Comparison of ENCODE assay signal across 23 cellular contexts in genomic region chr3:195566797-195567196, GRCh38. TPM values are rescaled to one million over a fixed set of nuclear protein-coding genes. Genes with fewer than 3 reads are reported as not detected.
A peak's percentile ranks its signal among the peaks of the same experiment; 100 is the strongest.
DNase-seq lines count a peak whose midpoint lies in the region; ATAC-seq and TF ChIP-seq lines count a peak whose summit lies in the region.
"Had no signal": no experiment of that assay in that cellular context is flagged by ENCODE, and none has a peak within 500 bp of the region (broad histone marks: within the 10 kb centered on the region; RNA-seq: fewer than 3 reads in every experiment).

No MANE protein-coding gene starts in this region.

- H3K9me2 ChIP-seq in SK-N-SH, result no peaks in the 10 kb centered on the region

- POLR2A ChIA-PET in SK-N-SH (lab: Yijun Ruan, JAX) (no interaction called here), RWPE1 (lab: Yijun Ruan, JAX; ENCODE audit: low non-redundant PET) (interaction anchor here (0.7 kb wide), 1 partner anchor 152 kb away, joined by 3 read pairs; no protein-coding TSS in a partner anchor)

- H3K9me3 Mint-ChIP-seq in mesothelial cell of epicardium, result no peaks in the 10 kb centered on the region
- H3K9me3 Mint-ChIP-seq: activated CD4-positive, alpha-beta memory T cell treated with anti-CD3 and anti-CD28 coated beads, Interleukin-2, amount 10 ng/mL, durations not matched to agents 7 days and 5 days; activated naive CD4-positive, alpha-beta T cell treated with anti-CD3 and anti-CD28 coated beads for 36 hours; activated T-cell treated with anti-CD3 and anti-CD28 coated beads, Interleukin-2, amount 50 U/mL, for 24 hours; endodermal cell; T-helper 2 cell treated with Interferon-gamma antibody and Interleukin-4, amounts not matched to agents 5 μg/mL and 100 μg/mL, for 36 hours had no signal

- H3K4me2 ChIP-seq in SK-N-SH, result no peak overlapping the region
- H3K4me2 ChIP-seq: hepatocyte had no signal

- no peaks in the 10 kb centered on the region for H3F3A ChIP-seq in SK-N-SH (replicated peaks; ENCODE audit: insufficient read depth)

- CTCF ChIA-PET in SK-N-SH (lab: Yijun Ruan, JAX) (interaction anchor here (0.9 to 2.0 kb wide), 4 partner anchors 8 to 348 kb away, joined by 3 to 5 read pairs (median 4); no protein-coding TSS in a partner anchor), RWPE1 (lab: Yijun Ruan, JAX) (no interaction called here)

- H3K27me3 Mint-ChIP-seq in mesothelial cell of epicardium (ENCODE audit: low read depth), result no peaks in the 10 kb centered on the region
- H3K27me3 Mint-ChIP-seq: activated T-cell treated with anti-CD3 and anti-CD28 coated beads, Interleukin-2, amount 50 U/mL, for 24 hours had no signal

- H3K36me3 Mint-ChIP-seq in mesothelial cell of epicardium, result no peaks in the 10 kb centered on the region

- no peaks in the 10 kb centered on the region for H3K79me2 ChIP-seq in SK-N-SH (ENCODE audit: insufficient read depth)
- H3K79me2 ChIP-seq: hepatocyte had no signal

- WGBS in SK-N-SH (ENCODE audit: low lambda C conversion rate), result 43% methylated on average over 6 of the region's 6 CpGs

- H3K9me3 ChIP-seq in SK-N-SH (no peaks in the 10 kb centered on the region), MG63 (no peaks in the 10 kb centered on the region)
- H3K9me3 ChIP-seq: suprapubic skin, vagina had no signal

- no peak for TF ChIP-seq RAD21 in SK-N-SH (IDR thresholded peaks at IDR 0.05; ENCODE audit: low read length)

- H3K27ac Mint-ChIP-seq in mesothelial cell of epicardium, result peak overlapping the region; percentile 23
- H3K27ac Mint-ChIP-seq: activated CD4-positive, alpha-beta memory T cell treated with anti-CD3 and anti-CD28 coated beads, Interleukin-2, amount 10 ng/mL, durations not matched to agents 7 days and 5 days; activated naive CD4-positive, alpha-beta T cell treated with anti-CD3 and anti-CD28 coated beads for 36 hours; activated T-cell treated with anti-CD3 and anti-CD28 coated beads, Interleukin-2, amount 50 U/mL, for 24 hours; endodermal cell; T-helper 2 cell treated with Interferon-gamma antibody and Interleukin-4, amounts not matched to agents 5 μg/mL and 100 μg/mL, for 36 hours had no signal

- DNase-seq in SK-N-SH (peak; percentile 43), MG63 (peak; percentile 76), RWPE1 (ENCODE audit: low spot score) (peak; percentile 52), mesothelial cell of epicardium (ENCODE audit: low spot score in 2 of 2, unreplicated experiment in 2 of 2) (no peak), retina (no peak), NCI-H446 (lab: John Stamatoyannopoulos, UW) (no peak)
- DNase-seq: activated CD4-positive, alpha-beta memory T cell treated with anti-CD3 and anti-CD28 coated beads, Interleukin-2, amount 10 ng/mL, durations not matched to agents 7 days and 5 days; activated CD4-positive, CD25-positive, alpha-beta regulatory T cell; activated naive CD4-positive, alpha-beta T cell treated with anti-CD3 and anti-CD28 coated beads for 36 hours; activated T-cell treated with anti-CD3 and anti-CD28 coated beads, Interleukin-2, amount 50 U/mL, for 24 hours; endodermal cell; Karpas-422; NCI-H1417; NCI-H345; occipital lobe had no signal

- no peaks in the 10 kb centered on the region for H4K20me1 ChIP-seq in SK-N-SH (ENCODE audit: insufficient read depth)

- no peak for ATAC-seq in SK-N-SH treated with all-trans-retinoic acid at 6 μM for 48 hours
- no peak for ATAC-seq in GM19324 (IDR thresholded peaks at IDR 0.05; ENCODE audit: low FRiP score, unreplicated experiment)

- H3K4me1 Mint-ChIP-seq in mesothelial cell of epicardium, result peaks cover 23% of the 10 kb centered on the region
- H3K4me1 Mint-ChIP-seq: activated CD4-positive, alpha-beta memory T cell treated with anti-CD3 and anti-CD28 coated beads, Interleukin-2, amount 10 ng/mL, durations not matched to agents 7 days and 5 days; endodermal cell had no signal

- no peak overlapping the region for H3K27ac ChIP-seq in SK-N-SH (ENCODE audit: low read depth in 2 of 2, low read length in 1 of 2)
- no peak overlapping the region for H3K27ac ChIP-seq in RWPE1
- H3K27ac ChIP-seq: C4-2B, hepatocyte, suprapubic skin, vagina had no signal

- H3K36me3 ChIP-seq in SK-N-SH (replicated peaks in 1 of 2; ENCODE audit: control insufficient read depth in 1 of 2, insufficient read depth in 2 of 2, low read length in 1 of 2), result no peaks in the 10 kb centered on the region
- H3K36me3 ChIP-seq in MG63, result no peaks in the 10 kb centered on the region
- H3K36me3 ChIP-seq: vagina had no signal

- H3K4me3 ChIP-seq in SK-N-SH (ENCODE audit: low read depth in 2 of 2, low read length in 1 of 2) (no peak overlapping the region), MG63 (no peak overlapping the region)
- H3K4me3 ChIP-seq: hepatocyte, suprapubic skin, vagina had no signal

- no peak overlapping the region for H3K4me3 Mint-ChIP-seq in mesothelial cell of epicardium
- H3K4me3 Mint-ChIP-seq: activated CD4-positive, alpha-beta memory T cell treated with anti-CD3 and anti-CD28 coated beads, Interleukin-2, amount 10 ng/mL, durations not matched to agents 7 days and 5 days; activated naive CD4-positive, alpha-beta T cell treated with anti-CD3 and anti-CD28 coated beads for 36 hours; activated T-cell treated with anti-CD3 and anti-CD28 coated beads, Interleukin-2, amount 50 U/mL, for 24 hours; endodermal cell; T-helper 2 cell treated with Interferon-gamma antibody and Interleukin-4, amounts not matched to agents 5 μg/mL and 100 μg/mL, for 36 hours had no signal

- H3K9ac ChIP-seq in SK-N-SH, result no peak overlapping the region

- TF ChIP-seq EP300 in SK-N-SH (IDR thresholded peaks at IDR 0.05; ENCODE audit: borderline replicate concordance in 1 of 2, low read depth in 1 of 2, low read length in 1 of 2), result no peak

- H3K4me1 ChIP-seq in SK-N-SH (ENCODE audit: control insufficient read depth in 1 of 2, insufficient read depth in 2 of 2, low read depth in 1 of 2, low read length in 1 of 2), result peaks cover 0 to 5% of the 10 kb centered on the region in 2 experiments; a peak in 1 of 4 replicates
- H3K4me1 ChIP-seq: suprapubic skin, vagina had no signal

- TF ChIP-seq CTCF in SK-N-SH (IDR thresholded peaks at IDR 0.05) (no peak), RWPE1 (conservative IDR thresholded peaks at IDR 0.05; ENCODE audit: low read depth) (no peak), mesothelial cell of epicardium (IDR thresholded peaks at IDR 0.05; ENCODE audit: unreplicated experiment) (no peak)

- H3K27me3 ChIP-seq in SK-N-SH (ENCODE audit: insufficient read depth), result peaks cover 4% of the 10 kb centered on the region; the same call in 1 of the 2 replicates
- no peaks in the 10 kb centered on the region for H3K27me3 ChIP-seq in MG63
- H3K27me3 ChIP-seq: hepatocyte, suprapubic skin, vagina had no signal

- H2AFZ ChIP-seq in SK-N-SH (ENCODE audit: low read depth), result no peak overlapping the region
- H2AFZ ChIP-seq: hepatocyte had no signal

TF ChIP-seq in SK-N-SH, 30 proteins besides CTCF, POLR2A, EP300 and RAD21:
- TF ChIP-seq YY1 (IDR thresholded peaks at IDR 0.05; ENCODE audit: low read depth) (no peak), MEF2A (IDR thresholded peaks at IDR 0.05; ENCODE audit: borderline replicate concordance, low read depth) (no peak), MXI1 (IDR thresholded peaks at IDR 0.05; ENCODE audit: low read depth, low read length) (no peak), RFX5 (IDR thresholded peaks at IDR 0.05; ENCODE audit: low read length) (no peak), IRF3 (IDR thresholded peaks at IDR 0.05; ENCODE audit: low read depth, low read length) (no peak), NRF1 (IDR thresholded peaks at IDR 0.05; ENCODE audit: low read depth, low read length) (no peak)

TF ChIP-seq in SK-N-SH treated with all-trans-retinoic acid at 6 μM for 48 hours, 23 proteins besides CTCF, POLR2A, EP300 and RAD21:
- no peak for TF ChIP-seq ZFP3 (CRISPR knock-in tag; IDR thresholded peaks at IDR 0.05)
- TF ChIP-seq ISL1 (CRISPR knock-in tag; IDR thresholded peaks at IDR 0.05), result no peak
- no peak for TF ChIP-seq CSDC2 (CRISPR knock-in tag; IDR thresholded peaks at IDR 0.05)
- no peak for TF ChIP-seq ZNF565 (CRISPR knock-in tag; conservative IDR thresholded peaks at IDR 0.05; ENCODE audit: low read depth)
- TF ChIP-seq RARB (CRISPR knock-in tag; IDR thresholded peaks at IDR 0.05), result no peak

RNA-seq across cellular contexts. Expression of gene APOD, which starts 16.9 kb away (rescaled TPM):
- polyA plus RNA-seq in SK-N-SH (2012; rRNA removed), result 0.05 TPM in 1 of 2 replicates, not detected in the other
- 0.10 and 0.12 TPM in 2 replicates for polyA plus RNA-seq in SK-N-SH (2012; cell fraction: cytosol; rRNA removed)
- polyA plus RNA-seq in SK-N-SH (2012; cell fraction: nucleus; rRNA removed), result not detected in 2 replicates
- not detected in 2 replicates for total RNA-seq in MG63 (2014; rRNA removed; shearing (Covaris generic); ENCODE audit: low replicate concordance)
- total RNA-seq in mesothelial cell of epicardium, result 0.63 to 1.2 TPM (median 0.86 TPM) in 3 replicates
- total RNA-seq: activated CD4-positive, alpha-beta memory T cell treated with anti-CD3 and anti-CD28 coated beads, Interleukin-2, amount 10 ng/mL, durations not matched to agents 7 days and 5 days; astrocyte; endodermal cell had no signal

RNA-seq across cellular contexts. Expression of gene PPP1R2, which starts 23.7 kb away (rescaled TPM):
- polyA plus RNA-seq in SK-N-SH (2012; rRNA removed), result 6.9 and 8.1 TPM in 2 replicates
- 8.5 and 11.4 TPM in 2 replicates for polyA plus RNA-seq in SK-N-SH (2012; cell fraction: cytosol; rRNA removed)
- 8.0 and 9.9 TPM in 2 replicates for polyA plus RNA-seq in SK-N-SH (2012; cell fraction: nucleus; rRNA removed)
- total RNA-seq in MG63 (2014; rRNA removed; shearing (Covaris generic); ENCODE audit: low replicate concordance), result 30.9 and 43.4 TPM in 2 replicates
- 27.4 to 31.3 TPM (median 30.2 TPM) in 3 replicates for total RNA-seq in mesothelial cell of epicardium

Comparison
In these comparisons a context has a peak if more than half of its experiments do, and no peak if none do; other contexts are left out.
1. DNase-seq: peak in SK-N-SH (single experiment), MG63 (single experiment) and RWPE1 (single experiment); none in mesothelial cell of epicardium (0 of 2), retina (single experiment) and NCI-H446 (0 of 2).